Comparison of ENCODE assay signal across 21 cellular contexts in genomic region chr16:15536813-15537212, GRCh38.
DNase-seq lines count a peak whose midpoint lies in the region; ATAC-seq and TF ChIP-seq lines count a peak whose summit lies in the region.
"Had no signal": no experiment of that assay in that cellular context is flagged by ENCODE, and none has a peak within 500 bp of the region (broad histone marks: within the 10 kb centered on the region; RNA-seq: fewer than 3 reads in every experiment).

No MANE protein-coding gene starts in this region.

- H3K36me3 Mint-ChIP-seq in activated T-cell treated with anti-CD3 and anti-CD28 coated beads, Interleukin-2, amount 50 U/mL, for 72 hours (ENCODE audit: insufficient read depth in 2 of 2) = peaks cover 5 to 8% of the 10 kb centered on the region in 2 donors
- no peaks in the 10 kb centered on the region for H3K36me3 Mint-ChIP-seq in activated T-cell treated with anti-CD3 and anti-CD28 coated beads, Interleukin-2, amount 50 U/mL, for 4 hours (ENCODE audit: insufficient read depth)
- H3K36me3 Mint-ChIP-seq in brain = peaks cover 54% of the 10 kb centered on the region

- ATAC-seq in activated T-cell treated with anti-CD3 and anti-CD28 coated beads, Interleukin-2, amount 50 U/mL, for 72 hours (replicated peaks in 1 of 2) = no peak
- ATAC-seq in activated T-cell treated with anti-CD3 and anti-CD28 coated beads, Interleukin-2, amount 50 U/mL, for 4 hours = no peak
- ATAC-seq: Right ventricle myocardium inferior, T-helper 17 cell had no signal

- H3K27me3 Mint-ChIP-seq in activated T-cell treated with anti-CD3 and anti-CD28 coated beads, Interleukin-2, amount 50 U/mL, for 72 hours (ENCODE audit: low read depth) = no peaks in the 10 kb centered on the region
- no peaks in the 10 kb centered on the region for H3K27me3 Mint-ChIP-seq in activated T-cell treated with anti-CD3 and anti-CD28 coated beads, Interleukin-2, amount 50 U/mL, for 4 hours (ENCODE audit: low read depth)
- no peaks in the 10 kb centered on the region for H3K27me3 Mint-ChIP-seq in brain
- H3K27me3 Mint-ChIP-seq: CD4-positive, alpha-beta T cell had no signal

- DNase-seq in activated T-cell treated with anti-CD3 and anti-CD28 coated beads, Interleukin-2, amount 50 U/mL, for 72 hours = no peak
- no peak for DNase-seq in activated T-cell treated with anti-CD3 and anti-CD28 coated beads, Interleukin-2, amount 50 U/mL, for 4 hours
- DNase-seq in NCI-H146 (lab: John Stamatoyannopoulos, UW) (peak; percentile 71), NCI-H1417 treated with DMSO at 0.1 percent for 48 hours (lab: John Stamatoyannopoulos, UW) (no peak), NK-92 (lab: John Stamatoyannopoulos, UW; ENCODE audit: unreplicated experiment) (no peak), NCI-H526 treated with DMSO at 0.1 percent for 48 hours (lab: John Stamatoyannopoulos, UW) (no peak), breast epithelium (ENCODE audit: low spot score in 2 of 2) (no peak)
- DNase-seq: CD4-positive, alpha-beta T cell; COR-L47; DMS153; MV-4-11; NCI-H1105 treated with DMSO at 0.1 percent for 48 hours; NCI-H1930; NCI-H748 treated with DMSO at 0.1 percent for 48 hours; OCI-M1; SW 1271; T-helper 17 cell had no signal

- peaks cover 5 to 7% of the 10 kb centered on the region in 2 donors for H3K9me3 Mint-ChIP-seq in activated T-cell treated with anti-CD3 and anti-CD28 coated beads, Interleukin-2, amount 50 U/mL, for 72 hours
- H3K9me3 Mint-ChIP-seq in activated T-cell treated with anti-CD3 and anti-CD28 coated beads, Interleukin-2, amount 50 U/mL, for 4 hours = no peaks in the 10 kb centered on the region
- no peaks in the 10 kb centered on the region for H3K9me3 Mint-ChIP-seq in brain
- H3K9me3 Mint-ChIP-seq: CD4-positive, alpha-beta T cell had no signal

- peaks cover 10% of the 10 kb centered on the region for H3K4me1 Mint-ChIP-seq in activated T-cell treated with anti-CD3 and anti-CD28 coated beads, Interleukin-2, amount 50 U/mL, for 72 hours (ENCODE audit: low read depth)
- peaks cover 3% of the 10 kb centered on the region for H3K4me1 Mint-ChIP-seq in activated T-cell treated with anti-CD3 and anti-CD28 coated beads, Interleukin-2, amount 50 U/mL, for 4 hours (ENCODE audit: low read depth)
- H3K4me1 Mint-ChIP-seq in brain = peaks cover 46% of the 10 kb centered on the region
- H3K4me1 Mint-ChIP-seq: T-helper 17 cell had no signal

- intact Hi-C loops in breast epithelium (cut with DNase I; ENCODE audit: low total_unique reads) = no loop called here

- TF ChIP-seq CTCF in brain (conservative IDR thresholded peaks at IDR 0.05) (no peak), breast epithelium (IDR thresholded peaks at IDR 0.05) (no peak)

- H3K36me3 ChIP-seq in breast epithelium = no peaks in the 10 kb centered on the region

- TF ChIP-seq POLR2A in breast epithelium (IDR thresholded peaks at IDR 0.05) = no peak

- no peaks in the 10 kb centered on the region for H3K4me1 ChIP-seq in breast epithelium

- no peaks in the 10 kb centered on the region for H3K9me3 ChIP-seq in breast epithelium

- H3K27ac Mint-ChIP-seq in activated T-cell treated with anti-CD3 and anti-CD28 coated beads, Interleukin-2, amount 50 U/mL, for 72 hours = peak overlapping the region; percentile 28
- peak overlapping the region in 4 of 5 experiments; percentile 3 to 85 (median 26) for H3K27ac Mint-ChIP-seq in brain
- H3K27ac Mint-ChIP-seq: CD4-positive, alpha-beta T cell; T-helper 17 cell had no signal

- H3K4me3 ChIP-seq in breast epithelium = no peak overlapping the region
- H3K4me3 ChIP-seq: SK-N-MC had no signal

- no peak overlapping the region for H3K4me3 Mint-ChIP-seq in activated T-cell treated with anti-CD3 and anti-CD28 coated beads, Interleukin-2, amount 50 U/mL, for 72 hours
- no peak overlapping the region for H3K4me3 Mint-ChIP-seq in activated T-cell treated with anti-CD3 and anti-CD28 coated beads, Interleukin-2, amount 50 U/mL, for 4 hours
- no peak overlapping the region for H3K4me3 Mint-ChIP-seq in brain
- H3K4me3 Mint-ChIP-seq: CD4-positive, alpha-beta T cell; T-helper 17 cell had no signal

- no peaks in the 10 kb centered on the region for H3K27me3 ChIP-seq in breast epithelium

- H3K27ac ChIP-seq in breast epithelium = no peak overlapping the region
- H3K27ac ChIP-seq: KMS-11, SK-N-MC had no signal
